Comparison of ENCODE assay signal across 35 cellular contexts in genomic region chr16:48329138-48329537, GRCh38.
"Had no signal": no experiment of that assay in that cellular context is flagged by ENCODE, and none has a peak within 500 bp of the region (broad histone marks: within the 10 kb centered on the region; RNA-seq: fewer than 3 reads in every experiment).

No MANE protein-coding gene starts in this region.

- H3K27me3 Mint-ChIP-seq: activated B cell treated with CpG ODN at 0.5 μM for 24 hours; activated CD8-positive, alpha-beta memory T cell treated with anti-CD3 and anti-CD28 coated beads, Interleukin-2, amount 10 ng/mL, durations not matched to agents 7 days and 5 days; activated naive CD4-positive, alpha-beta T cell treated with anti-CD3 and anti-CD28 coated beads, Interleukin-2, amount 10 ng/mL, durations not matched to agents 7 days and 5 days; activated naive CD8-positive, alpha-beta T cell treated with anti-CD3 and anti-CD28 coated beads, Interleukin-2, amount 10 ng/mL, durations not matched to agents 7 days and 5 days; activated T-cell treated with anti-CD3 and anti-CD28 coated beads, Interleukin-2, amount 50 U/mL, for 24 hours; brain; effector memory CD8-positive, alpha-beta T cell; T-helper 17 cell had no signal

- H3K9me3 ChIP-seq: ascending aorta, breast epithelium, colonic mucosa, esophagus muscularis mucosa, gastrocnemius medialis had no signal

- H3K27ac Mint-ChIP-seq: activated B cell treated with CpG ODN at 0.5 μM for 24 hours; activated CD8-positive, alpha-beta memory T cell treated with anti-CD3 and anti-CD28 coated beads, Interleukin-2, amount 10 ng/mL, durations not matched to agents 7 days and 5 days; activated CD8-positive, alpha-beta T cell treated with anti-CD3 and anti-CD28 coated beads, Interleukin-2, amount 10 ng/mL, durations not matched to agents 7 days and 5 days; activated naive CD4-positive, alpha-beta T cell treated with anti-CD3 and anti-CD28 coated beads, Interleukin-2, amount 10 ng/mL, durations not matched to agents 7 days and 5 days; activated naive CD4-positive, alpha-beta T cell treated with anti-CD3 and anti-CD28 coated beads, Interleukin-2, amount 50 U/mL, for 72 hours; activated naive CD8-positive, alpha-beta T cell treated with anti-CD3 and anti-CD28 coated beads, Interleukin-2, amount 10 ng/mL, durations not matched to agents 7 days and 5 days; activated T-cell treated with anti-CD3 and anti-CD28 coated beads, Interleukin-2, amount 50 U/mL, for 24 hours; activated T-cell treated with anti-CD3 and anti-CD28 coated beads, Interleukin-2, amount 50 U/mL, for 72 hours; T-helper 17 cell; T-helper 2 cell treated with Interferon-gamma antibody and Interleukin-4, amounts not matched to agents 5 μg/mL and 100 μg/mL, for 36 hours had no signal

- DNase-seq: activated B cell treated with CpG ODN at 0.5 μM for 24 hours; activated CD4-positive, alpha-beta T cell treated with anti-CD3 and anti-CD28 coated beads for 48 hours; activated CD4-positive, alpha-beta T cell treated with anti-CD3 and anti-CD28 coated beads, Interleukin-2, amount 50 U/mL, for 1 hour; activated CD4-positive, alpha-beta T cell treated with anti-CD3 and anti-CD28 coated beads, Interleukin-2, amount 50 U/mL, for 48 hours; activated CD8-positive, alpha-beta memory T cell treated with anti-CD3 and anti-CD28 coated beads, Interleukin-2, amount 10 ng/mL, durations not matched to agents 7 days and 5 days; activated CD8-positive, alpha-beta memory T cell treated with anti-CD3 and anti-CD28 coated beads, Interleukin-2, amount 50 U/mL, for 48 hours; activated CD8-positive, alpha-beta T cell treated with anti-CD3 and anti-CD28 coated beads, Interleukin-2, amount 10 ng/mL, durations not matched to agents 7 days and 5 days; activated gamma-delta T cell; activated naive CD4-positive, alpha-beta T cell; activated naive CD4-positive, alpha-beta T cell treated with anti-CD3 and anti-CD28 coated beads, Interleukin-2, amount 10 ng/mL, durations not matched to agents 7 days and 5 days; activated naive CD8-positive, alpha-beta T cell treated with anti-CD3 and anti-CD28 coated beads, Interleukin-2, amount 10 ng/mL, durations not matched to agents 7 days and 5 days; activated T-cell treated with anti-CD3 and anti-CD28 coated beads for 4 hours; activated T-cell treated with anti-CD3 and anti-CD28 coated beads, Interleukin-2, amount 50 U/mL, for 24 hours; activated T-cell treated with anti-CD3 and anti-CD28 coated beads, Interleukin-2, amount 50 U/mL, for 72 hours; central memory CD4-positive, alpha-beta T cell; cerebellar nuclear complex; colonic mucosa; effector CD4-positive, alpha-beta T cell; effector memory CD8-positive, alpha-beta T cell; erythroblast; foreskin keratinocyte; gastrocnemius medialis; glutamatergic neuron; T-helper 1 cell; T-helper 17 cell; T1000; WERI-Rb-1 had no signal

- H3K27me3 ChIP-seq: ascending aorta, breast epithelium, cardiac muscle cell, colonic mucosa, esophagus muscularis mucosa, foreskin keratinocyte, gastrocnemius medialis had no signal

- H3K36me3 ChIP-seq: breast epithelium, colonic mucosa had no signal

- ATAC-seq: activated CD4-positive, CD25-positive, alpha-beta regulatory T cell treated with anti-CD3 and anti-CD28 coated beads, Interleukin-2, amount 50 U/mL, for 24 hours; activated CD8-positive, alpha-beta memory T cell treated with anti-CD3 and anti-CD28 coated beads, Interleukin-2, amount 10 ng/mL, durations not matched to agents 7 days and 5 days; activated CD8-positive, alpha-beta T cell treated with anti-CD3 and anti-CD28 coated beads, Interleukin-2, amount 10 ng/mL, durations not matched to agents 7 days and 5 days; activated naive CD4-positive, alpha-beta T cell treated with anti-CD3 and anti-CD28 coated beads, Interleukin-2, amount 50 U/mL, for 72 hours; activated T-cell treated with anti-CD3 and anti-CD28 coated beads, Interleukin-2, amount 50 U/mL, for 72 hours; effector memory CD8-positive, alpha-beta T cell; foreskin keratinocyte; gastrocnemius medialis; T-helper 17 cell had no signal

- H3K4me1 ChIP-seq: ascending aorta, breast epithelium, colonic mucosa, foreskin keratinocyte had no signal

- H3K4me3 ChIP-seq: ascending aorta, breast epithelium, cardiac muscle cell, colonic mucosa, esophagus muscularis mucosa, gastrocnemius medialis had no signal

- H3K4me3 Mint-ChIP-seq: activated B cell treated with CpG ODN at 0.5 μM for 24 hours; activated CD8-positive, alpha-beta memory T cell treated with anti-CD3 and anti-CD28 coated beads, Interleukin-2, amount 10 ng/mL, durations not matched to agents 7 days and 5 days; activated CD8-positive, alpha-beta T cell treated with anti-CD3 and anti-CD28 coated beads, Interleukin-2, amount 10 ng/mL, durations not matched to agents 7 days and 5 days; activated naive CD4-positive, alpha-beta T cell treated with anti-CD3 and anti-CD28 coated beads, Interleukin-2, amount 10 ng/mL, durations not matched to agents 7 days and 5 days; activated naive CD8-positive, alpha-beta T cell treated with anti-CD3 and anti-CD28 coated beads, Interleukin-2, amount 10 ng/mL, durations not matched to agents 7 days and 5 days; activated T-cell treated with anti-CD3 and anti-CD28 coated beads, Interleukin-2, amount 50 U/mL, for 24 hours; activated T-cell treated with anti-CD3 and anti-CD28 coated beads, Interleukin-2, amount 50 U/mL, for 72 hours; brain; effector memory CD8-positive, alpha-beta T cell; T-helper 17 cell; T-helper 2 cell treated with Interferon-gamma antibody and Interleukin-4, amounts not matched to agents 5 μg/mL and 100 μg/mL, for 36 hours had no signal

- H3K4me1 Mint-ChIP-seq: activated B cell treated with CpG ODN at 0.5 μM for 24 hours; activated naive CD8-positive, alpha-beta T cell treated with anti-CD3 and anti-CD28 coated beads, Interleukin-2, amount 10 ng/mL, durations not matched to agents 7 days and 5 days had no signal

- H3K9me3 Mint-ChIP-seq: activated B cell treated with CpG ODN at 0.5 μM for 24 hours; activated naive CD4-positive, alpha-beta T cell treated with anti-CD3 and anti-CD28 coated beads, Interleukin-2, amount 10 ng/mL, durations not matched to agents 7 days and 5 days; activated naive CD4-positive, alpha-beta T cell treated with anti-CD3 and anti-CD28 coated beads, Interleukin-2, amount 50 U/mL, for 72 hours; activated naive CD8-positive, alpha-beta T cell treated with anti-CD3 and anti-CD28 coated beads, Interleukin-2, amount 10 ng/mL, durations not matched to agents 7 days and 5 days; activated T-cell treated with anti-CD3 and anti-CD28 coated beads, Interleukin-2, amount 50 U/mL, for 24 hours; activated T-cell treated with anti-CD3 and anti-CD28 coated beads, Interleukin-2, amount 50 U/mL, for 72 hours; brain; effector memory CD8-positive, alpha-beta T cell; T-helper 2 cell treated with Interferon-gamma antibody and Interleukin-4, amounts not matched to agents 5 μg/mL and 100 μg/mL, for 36 hours had no signal

- H3K27ac ChIP-seq: ascending aorta, breast epithelium, cardiac muscle cell, colonic mucosa, esophagus muscularis mucosa, foreskin keratinocyte, gastrocnemius medialis, WERI-Rb-1 had no signal
